In the genomic region with DNA sequence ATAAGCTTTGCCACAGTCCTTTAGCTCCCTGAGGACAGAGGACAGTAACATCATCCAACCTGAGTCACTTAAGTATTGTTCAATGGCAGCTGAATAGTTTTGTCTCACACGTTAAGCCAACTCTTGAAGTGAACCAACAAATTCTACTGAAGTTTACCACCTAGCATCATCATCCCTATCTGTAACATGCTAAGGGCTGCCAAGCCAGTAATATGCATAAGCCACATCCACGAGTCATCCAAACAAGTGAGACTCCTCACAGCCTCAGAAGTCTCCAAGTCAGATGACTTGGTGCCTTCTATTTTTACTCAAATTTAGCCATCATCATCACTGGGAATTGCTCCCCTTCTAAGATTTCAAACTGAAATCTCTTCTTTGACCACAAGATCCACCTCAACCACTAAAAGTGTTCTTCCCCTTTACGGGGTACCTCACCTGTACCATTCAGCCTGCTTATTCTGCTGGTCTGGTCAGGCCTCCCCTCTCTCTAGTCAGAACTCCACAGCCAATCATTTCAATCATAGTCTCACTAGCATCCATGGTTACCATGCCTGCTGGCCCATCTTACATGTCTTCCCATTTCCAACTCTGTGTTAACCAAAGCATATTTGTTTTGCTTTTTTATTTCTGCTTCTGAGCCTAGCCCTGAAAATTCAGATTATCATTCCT, we compare ENCODE assay signal across 12 cellular contexts.
DNase-seq lines count a peak whose midpoint lies in the region; ATAC-seq, FAIRE-seq and TF ChIP-seq lines count a peak whose summit lies in the region.
"Had no signal": no experiment of that assay in that cellular context is flagged by ENCODE, and none has a peak within 500 bp of the region (broad histone marks: within the 10 kb centered on the region; RNA-seq: fewer than 3 reads in every experiment).

No MANE protein-coding gene starts in this region.

- no peaks in the 10 kb centered on the region for H3K36me3 ChIP-seq in small intestine (ENCODE audit: control insufficient read depth in 2 of 2, insufficient read depth in 2 of 2, low read length in 2 of 2)

- POLR2A ChIA-PET in activated CD8-positive, alpha-beta T cell treated with anti-CD3 and anti-CD28 coated beads for 36 hours (lab: Charles Lee) = no interaction called here

- peak; percentile 90 for ATAC-seq in activated CD8-positive, alpha-beta T cell treated with anti-CD3 and anti-CD28 coated beads for 36 hours
- ATAC-seq in HG02678 (IDR thresholded peaks at IDR 0.05; ENCODE audit: unreplicated experiment) = no peak

- no peak overlapping the region for H3K4me3 Mint-ChIP-seq in activated CD8-positive, alpha-beta T cell treated with anti-CD3 and anti-CD28 coated beads for 36 hours
- H3K4me3 Mint-ChIP-seq: nephron progenitor cell had no signal

- no peak overlapping the region for H3K4me3 ChIP-seq in small intestine (ENCODE audit: low read depth in 1 of 2, low read length in 2 of 2)

- no peaks in the 10 kb centered on the region for H3K36me3 Mint-ChIP-seq in activated CD8-positive, alpha-beta T cell treated with anti-CD3 and anti-CD28 coated beads for 36 hours (ENCODE audit: low read depth)

- FAIRE-seq in small intestine (lab: Jason Lieb, UNC) = no peak

- WGBS in small intestine, 3 donors = 84 to 92% (median 85%) methylated on average over 3 of the region's 3 CpGs

- H3K4me1 ChIP-seq in small intestine (ENCODE audit: control insufficient read depth in 2 of 2, insufficient read depth in 1 of 2, low read depth in 1 of 2, low read length in 1 of 2) = no peaks in the 10 kb centered on the region

- H3K4me1 Mint-ChIP-seq in activated CD8-positive, alpha-beta T cell treated with anti-CD3 and anti-CD28 coated beads for 36 hours (ENCODE audit: low read depth) = peaks cover 33% of the 10 kb centered on the region

- H3K9me3 Mint-ChIP-seq in activated CD8-positive, alpha-beta T cell treated with anti-CD3 and anti-CD28 coated beads for 36 hours = no peaks in the 10 kb centered on the region
- H3K9me3 Mint-ChIP-seq: nephron progenitor cell had no signal

- H3K9me3 ChIP-seq in small intestine (ENCODE audit: control insufficient read depth, low read depth) = no peaks in the 10 kb centered on the region

- DNase-seq in A172 (ENCODE audit: low spot score) (peak; percentile 46), ELR (ENCODE audit: low read depth) (peak; percentile 75), fibroblast of the conjunctiva (ENCODE audit: low read depth) (peak; percentile 1), caudate nucleus (lab: John Stamatoyannopoulos, UW) (no peak), small intestine (no peak), mesenteric fat pad (ENCODE audit: low spot score) (no peak)
- peak; percentile 45 for DNase-seq in activated CD8-positive, alpha-beta T cell treated with anti-CD3 and anti-CD28 coated beads for 36 hours
- DNase-seq: Karpas-422, NCI-H524, nephron progenitor cell, trophoblast cell had no signal

- no peak for TF ChIP-seq CTCF in activated CD8-positive, alpha-beta T cell treated with anti-CD3 and anti-CD28 coated beads for 36 hours (IDR thresholded peaks at IDR 0.05)

- intact Hi-C loops in activated CD8-positive, alpha-beta T cell treated with anti-CD3 and anti-CD28 coated beads for 36 hours (cut with micrococcal nuclease) = no loop called here

- no peaks in the 10 kb centered on the region for H3K27me3 ChIP-seq in small intestine (ENCODE audit: control insufficient read depth in 2 of 2, insufficient read depth in 2 of 2, low read length in 2 of 2)

- no peak overlapping the region for H3K27ac Mint-ChIP-seq in activated CD8-positive, alpha-beta T cell treated with anti-CD3 and anti-CD28 coated beads for 36 hours
- H3K27ac Mint-ChIP-seq: nephron progenitor cell had no signal

- H3K27ac ChIP-seq in caudate nucleus (ENCODE audit: low read depth, low read length) = no peak overlapping the region
- no peak overlapping the region for H3K27ac ChIP-seq in small intestine (ENCODE audit: low read depth in 1 of 2, low read length in 1 of 2)

- CTCF ChIA-PET in activated CD8-positive, alpha-beta T cell treated with anti-CD3 and anti-CD28 coated beads for 36 hours (lab: Charles Lee) = no interaction called here

- no peaks in the 10 kb centered on the region for H3K27me3 Mint-ChIP-seq in activated CD8-positive, alpha-beta T cell treated with anti-CD3 and anti-CD28 coated beads for 36 hours

Comparison
In these comparisons a context has a peak if more than half of its experiments do, and no peak if none do; other contexts are left out.
1. DNase-seq: peak in A172 (single experiment), ELR (single experiment), activated CD8-positive, alpha-beta T cell treated with anti-CD3 and anti-CD28 coated beads for 36 hours (single experiment) and fibroblast of the conjunctiva (single experiment); none in caudate nucleus (0 of 61), small intestine (single experiment) and mesenteric fat pad (single experiment).